1 cellular context compared by ENCODE assay signal in the genomic region with DNA sequence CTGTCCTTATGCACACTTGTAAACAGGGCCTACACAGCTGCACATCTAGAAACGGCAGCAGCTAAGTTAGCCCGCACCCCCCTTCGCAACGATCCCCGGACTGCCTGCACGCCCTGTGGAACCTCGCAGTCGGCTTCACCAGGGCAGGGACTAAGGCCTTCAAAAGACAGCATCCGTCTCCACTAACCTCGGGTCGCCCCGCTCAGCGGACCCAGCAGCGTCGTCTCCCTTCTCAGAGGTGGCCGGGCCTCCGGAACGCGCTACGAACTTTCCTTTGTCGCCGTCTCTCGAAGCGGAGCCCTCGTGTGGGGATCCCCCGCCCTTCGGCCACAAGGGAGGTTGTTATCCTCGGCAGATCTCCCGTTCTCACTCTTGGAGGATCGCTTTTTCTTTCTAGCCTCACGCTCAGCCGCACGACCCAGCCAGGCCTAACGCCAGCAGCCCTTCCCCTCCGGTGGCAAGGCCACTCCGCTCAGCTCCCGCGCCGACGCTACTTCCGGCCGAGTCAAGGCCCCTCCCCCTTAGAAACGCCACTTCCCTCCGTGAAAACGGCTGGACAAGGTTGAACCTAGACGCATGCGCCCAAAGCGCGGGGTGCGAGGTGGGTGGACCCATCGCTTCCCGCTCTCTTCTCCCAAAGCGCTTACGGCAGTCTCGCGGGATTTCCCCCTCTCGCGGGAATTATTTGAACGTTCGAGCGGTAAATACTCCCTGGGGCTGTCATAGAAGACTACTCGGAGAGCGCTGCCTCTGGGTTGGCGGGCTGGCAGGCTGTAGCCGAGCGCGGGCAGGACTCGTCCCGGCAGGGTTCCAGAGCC.
A peak's percentile ranks its signal among the peaks of the same experiment; 100 is the strongest.
TF ChIP-seq lines count a peak whose summit lies in the region.

A gene (minus strand): TSS at position 498 of the 818 bp plus-strand sequence. CDS start 6,616 bp downstream, outside the sequence.
A gene with protein sequence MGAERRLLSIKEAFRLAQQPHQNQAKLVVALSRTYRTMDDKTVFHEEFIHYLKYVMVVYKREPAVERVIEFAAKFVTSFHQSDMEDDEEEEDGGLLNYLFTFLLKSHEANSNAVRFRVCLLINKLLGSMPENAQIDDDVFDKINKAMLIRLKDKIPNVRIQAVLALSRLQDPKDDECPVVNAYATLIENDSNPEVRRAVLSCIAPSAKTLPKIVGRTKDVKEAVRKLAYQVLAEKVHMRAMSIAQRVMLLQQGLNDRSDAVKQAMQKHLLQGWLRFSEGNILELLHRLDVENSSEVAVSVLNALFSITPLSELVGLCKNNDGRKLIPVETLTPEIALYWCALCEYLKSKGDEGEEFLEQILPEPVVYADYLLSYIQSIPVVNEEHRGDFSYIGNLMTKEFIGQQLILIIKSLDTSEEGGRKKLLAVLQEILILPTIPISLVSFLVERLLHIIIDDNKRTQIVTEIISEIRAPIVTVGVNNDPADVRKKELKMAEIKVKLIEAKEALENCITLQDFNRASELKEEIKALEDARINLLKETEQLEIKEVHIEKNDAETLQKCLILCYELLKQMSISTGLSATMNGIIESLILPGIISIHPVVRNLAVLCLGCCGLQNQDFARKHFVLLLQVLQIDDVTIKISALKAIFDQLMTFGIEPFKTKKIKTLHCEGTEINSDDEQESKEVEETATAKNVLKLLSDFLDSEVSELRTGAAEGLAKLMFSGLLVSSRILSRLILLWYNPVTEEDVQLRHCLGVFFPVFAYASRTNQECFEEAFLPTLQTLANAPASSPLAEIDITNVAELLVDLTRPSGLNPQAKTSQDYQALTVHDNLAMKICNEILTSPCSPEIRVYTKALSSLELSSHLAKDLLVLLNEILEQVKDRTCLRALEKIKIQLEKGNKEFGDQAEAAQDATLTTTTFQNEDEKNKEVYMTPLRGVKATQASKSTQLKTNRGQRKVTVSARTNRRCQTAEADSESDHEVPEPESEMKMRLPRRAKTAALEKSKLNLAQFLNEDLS (plus strand): TSS at position 720 of the 818 bp plus-strand sequence. CDS start 99 bp downstream, outside the sequence.

TF ChIP-seq in K562, 482 proteins besides CTCF, POLR2A, EP300 and RAD21 (continued from another document and continues in another):
- TF ChIP-seq, protein P1, sequence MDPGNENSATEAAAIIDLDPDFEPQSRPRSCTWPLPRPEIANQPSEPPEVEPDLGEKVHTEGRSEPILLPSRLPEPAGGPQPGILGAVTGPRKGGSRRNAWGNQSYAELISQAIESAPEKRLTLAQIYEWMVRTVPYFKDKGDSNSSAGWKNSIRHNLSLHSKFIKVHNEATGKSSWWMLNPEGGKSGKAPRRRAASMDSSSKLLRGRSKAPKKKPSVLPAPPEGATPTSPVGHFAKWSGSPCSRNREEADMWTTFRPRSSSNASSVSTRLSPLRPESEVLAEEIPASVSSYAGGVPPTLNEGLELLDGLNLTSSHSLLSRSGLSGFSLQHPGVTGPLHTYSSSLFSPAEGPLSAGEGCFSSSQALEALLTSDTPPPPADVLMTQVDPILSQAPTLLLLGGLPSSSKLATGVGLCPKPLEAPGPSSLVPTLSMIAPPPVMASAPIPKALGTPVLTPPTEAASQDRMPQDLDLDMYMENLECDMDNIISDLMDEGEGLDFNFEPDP (CRISPR knock-in tag; IDR thresholded peaks at IDR 0.05) = no peak
- no peak for TF ChIP-seq MAFK (IDR thresholded peaks at IDR 0.05; ENCODE audit: low read length)
- TF ChIP-seq KDM1A (IDR thresholded peaks at IDR 0.05) = no peak
- no peak for TF ChIP-seq SIX5 (IDR thresholded peaks at IDR 0.05; ENCODE audit: borderline replicate concordance in 1 of 2, insufficient read depth in 1 of 2, low read depth in 1 of 2, low read length in 2 of 2)
- TF ChIP-seq, protein P2, sequence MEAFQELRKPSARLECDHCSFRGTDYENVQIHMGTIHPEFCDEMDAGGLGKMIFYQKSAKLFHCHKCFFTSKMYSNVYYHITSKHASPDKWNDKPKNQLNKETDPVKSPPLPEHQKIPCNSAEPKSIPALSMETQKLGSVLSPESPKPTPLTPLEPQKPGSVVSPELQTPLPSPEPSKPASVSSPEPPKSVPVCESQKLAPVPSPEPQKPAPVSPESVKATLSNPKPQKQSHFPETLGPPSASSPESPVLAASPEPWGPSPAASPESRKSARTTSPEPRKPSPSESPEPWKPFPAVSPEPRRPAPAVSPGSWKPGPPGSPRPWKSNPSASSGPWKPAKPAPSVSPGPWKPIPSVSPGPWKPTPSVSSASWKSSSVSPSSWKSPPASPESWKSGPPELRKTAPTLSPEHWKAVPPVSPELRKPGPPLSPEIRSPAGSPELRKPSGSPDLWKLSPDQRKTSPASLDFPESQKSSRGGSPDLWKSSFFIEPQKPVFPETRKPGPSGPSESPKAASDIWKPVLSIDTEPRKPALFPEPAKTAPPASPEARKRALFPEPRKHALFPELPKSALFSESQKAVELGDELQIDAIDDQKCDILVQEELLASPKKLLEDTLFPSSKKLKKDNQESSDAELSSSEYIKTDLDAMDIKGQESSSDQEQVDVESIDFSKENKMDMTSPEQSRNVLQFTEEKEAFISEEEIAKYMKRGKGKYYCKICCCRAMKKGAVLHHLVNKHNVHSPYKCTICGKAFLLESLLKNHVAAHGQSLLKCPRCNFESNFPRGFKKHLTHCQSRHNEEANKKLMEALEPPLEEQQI (IDR thresholded peaks at IDR 0.05) = no peak; the same call in none of the 2 replicates
- TF ChIP-seq RAD51 (IDR thresholded peaks at IDR 0.05; ENCODE audit: borderline replicate concordance, low read depth) = no peak
- no peak for TF ChIP-seq MCM5 (IDR thresholded peaks at IDR 0.05; ENCODE audit: low read depth)
- TF ChIP-seq FOXK1 (CRISPR knock-in tag; IDR thresholded peaks at IDR 0.05; ENCODE audit: borderline replicate concordance) = no peak
- TF ChIP-seq MAFG (tag; conservative IDR thresholded peaks at IDR 0.05) = no peak
- TF ChIP-seq, protein P3, sequence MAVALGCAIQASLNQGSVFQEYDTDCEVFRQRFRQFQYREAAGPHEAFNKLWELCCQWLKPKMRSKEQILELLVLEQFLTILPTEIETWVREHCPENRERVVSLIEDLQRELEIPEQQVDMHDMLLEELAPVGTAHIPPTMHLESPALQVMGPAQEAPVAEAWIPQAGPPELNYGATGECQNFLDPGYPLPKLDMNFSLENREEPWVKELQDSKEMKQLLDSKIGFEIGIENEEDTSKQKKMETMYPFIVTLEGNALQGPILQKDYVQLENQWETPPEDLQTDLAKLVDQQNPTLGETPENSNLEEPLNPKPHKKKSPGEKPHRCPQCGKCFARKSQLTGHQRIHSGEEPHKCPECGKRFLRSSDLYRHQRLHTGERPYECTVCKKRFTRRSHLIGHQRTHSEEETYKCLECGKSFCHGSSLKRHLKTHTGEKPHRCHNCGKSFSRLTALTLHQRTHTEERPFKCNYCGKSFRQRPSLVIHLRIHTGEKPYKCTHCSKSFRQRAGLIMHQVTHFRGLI (CRISPR knock-in tag; IDR thresholded peaks at IDR 0.05) = no peak
- peak; percentile 47 for TF ChIP-seq NFIC (IDR thresholded peaks at IDR 0.05)
- TF ChIP-seq HDAC6 (IDR thresholded peaks at IDR 0.05; ENCODE audit: low read depth, low read length) = no peak
- TF ChIP-seq, protein P4, sequence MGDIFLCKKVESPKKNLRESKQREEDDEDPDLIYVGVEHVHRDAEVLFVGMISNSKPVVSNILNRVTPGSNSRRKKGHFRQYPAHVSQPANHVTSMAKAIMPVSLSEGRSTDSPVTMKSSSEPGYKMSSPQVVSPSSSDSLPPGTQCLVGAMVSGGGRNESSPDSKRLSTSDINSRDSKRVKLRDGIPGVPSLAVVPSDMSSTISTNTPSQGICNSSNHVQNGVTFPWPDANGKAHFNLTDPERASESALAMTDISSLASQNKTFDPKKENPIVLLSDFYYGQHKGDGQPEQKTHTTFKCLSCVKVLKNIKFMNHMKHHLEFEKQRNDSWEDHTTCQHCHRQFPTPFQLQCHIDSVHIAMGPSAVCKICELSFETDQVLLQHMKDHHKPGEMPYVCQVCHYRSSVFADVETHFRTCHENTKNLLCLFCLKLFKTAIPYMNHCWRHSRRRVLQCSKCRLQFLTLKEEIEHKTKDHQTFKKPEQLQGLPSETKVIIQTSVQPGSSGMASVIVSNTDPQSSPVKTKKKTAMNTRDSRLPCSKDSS (IDR thresholded peaks at IDR 0.05; ENCODE audit: low read depth, partially characterized antibody) = no peak
- TF ChIP-seq, protein P5, sequence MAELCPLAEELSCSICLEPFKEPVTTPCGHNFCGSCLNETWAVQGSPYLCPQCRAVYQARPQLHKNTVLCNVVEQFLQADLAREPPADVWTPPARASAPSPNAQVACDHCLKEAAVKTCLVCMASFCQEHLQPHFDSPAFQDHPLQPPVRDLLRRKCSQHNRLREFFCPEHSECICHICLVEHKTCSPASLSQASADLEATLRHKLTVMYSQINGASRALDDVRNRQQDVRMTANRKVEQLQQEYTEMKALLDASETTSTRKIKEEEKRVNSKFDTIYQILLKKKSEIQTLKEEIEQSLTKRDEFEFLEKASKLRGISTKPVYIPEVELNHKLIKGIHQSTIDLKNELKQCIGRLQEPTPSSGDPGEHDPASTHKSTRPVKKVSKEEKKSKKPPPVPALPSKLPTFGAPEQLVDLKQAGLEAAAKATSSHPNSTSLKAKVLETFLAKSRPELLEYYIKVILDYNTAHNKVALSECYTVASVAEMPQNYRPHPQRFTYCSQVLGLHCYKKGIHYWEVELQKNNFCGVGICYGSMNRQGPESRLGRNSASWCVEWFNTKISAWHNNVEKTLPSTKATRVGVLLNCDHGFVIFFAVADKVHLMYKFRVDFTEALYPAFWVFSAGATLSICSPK (IDR thresholded peaks at IDR 0.05; ENCODE audit: borderline replicate concordance) = no peak
- no peak for TF ChIP-seq CBFA2T3 (IDR thresholded peaks at IDR 0.05)
- peak; percentile 63; the same call in 1 of the 2 replicates for TF ChIP-seq MYC (IDR thresholded peaks at IDR 0.05; ENCODE audit: low read depth, low read length)
- TF ChIP-seq MYC (CRISPR knock-in tag; IDR thresholded peaks at IDR 0.05; ENCODE audit: borderline replicate concordance, low read depth) = no peak
- TF ChIP-seq NUFIP1 (IDR thresholded peaks at IDR 0.05; ENCODE audit: partially characterized antibody) = no peak
- peak; percentile 47; the same call in 1 of the 2 replicates for TF ChIP-seq GTF2E2 (tag; IDR thresholded peaks at IDR 0.05)
- TF ChIP-seq ZNF76 (CRISPR knock-in tag; IDR thresholded peaks at IDR 0.05; ENCODE audit: borderline replicate concordance) = no peak
- no peak for TF ChIP-seq SMAD2 (IDR thresholded peaks at IDR 0.05; ENCODE audit: low read depth, low read length)
- TF ChIP-seq POLR2AphosphoS2 (IDR thresholded peaks at IDR 0.05; ENCODE audit: low read length) = no peak
- TF ChIP-seq HMG20B (CRISPR knock-in tag; IDR thresholded peaks at IDR 0.05) = no peak
- TF ChIP-seq CBX8 (IDR thresholded peaks at IDR 0.05; ENCODE audit: borderline replicate concordance, extremely low read depth, low read depth, low read length, poor library complexity, severe bottlenecking) = no peak
- no peak for TF ChIP-seq ZNF41 (CRISPR knock-in tag; conservative IDR thresholded peaks at IDR 0.05)
- TF ChIP-seq, protein P6, sequence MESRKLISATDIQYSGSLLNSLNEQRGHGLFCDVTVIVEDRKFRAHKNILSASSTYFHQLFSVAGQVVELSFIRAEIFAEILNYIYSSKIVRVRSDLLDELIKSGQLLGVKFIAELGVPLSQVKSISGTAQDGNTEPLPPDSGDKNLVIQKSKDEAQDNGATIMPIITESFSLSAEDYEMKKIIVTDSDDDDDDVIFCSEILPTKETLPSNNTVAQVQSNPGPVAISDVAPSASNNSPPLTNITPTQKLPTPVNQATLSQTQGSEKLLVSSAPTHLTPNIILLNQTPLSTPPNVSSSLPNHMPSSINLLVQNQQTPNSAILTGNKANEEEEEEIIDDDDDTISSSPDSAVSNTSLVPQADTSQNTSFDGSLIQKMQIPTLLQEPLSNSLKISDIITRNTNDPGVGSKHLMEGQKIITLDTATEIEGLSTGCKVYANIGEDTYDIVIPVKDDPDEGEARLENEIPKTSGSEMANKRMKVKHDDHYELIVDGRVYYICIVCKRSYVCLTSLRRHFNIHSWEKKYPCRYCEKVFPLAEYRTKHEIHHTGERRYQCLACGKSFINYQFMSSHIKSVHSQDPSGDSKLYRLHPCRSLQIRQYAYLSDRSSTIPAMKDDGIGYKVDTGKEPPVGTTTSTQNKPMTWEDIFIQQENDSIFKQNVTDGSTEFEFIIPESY (CRISPR knock-in tag; IDR thresholded peaks at IDR 0.05) = peak; percentile 89
- TF ChIP-seq SMARCB1 (IDR thresholded peaks at IDR 0.05; ENCODE audit: insufficient read length, low read depth) = no peak
- TF ChIP-seq ATF1 (CRISPR knock-in tag; IDR thresholded peaks at IDR 0.05) = no peak
- peak; percentile 89 for TF ChIP-seq ATF1 (tag; IDR thresholded peaks at IDR 0.05)
- no peak for TF ChIP-seq HNRNPL (IDR thresholded peaks at IDR 0.05; ENCODE audit: low read depth, low read length)
- TF ChIP-seq FIP1L1 (IDR thresholded peaks at IDR 0.05; ENCODE audit: low read depth, low read length, poor library complexity, severe bottlenecking) = peak; percentile 12
- TF ChIP-seq, protein P7, sequence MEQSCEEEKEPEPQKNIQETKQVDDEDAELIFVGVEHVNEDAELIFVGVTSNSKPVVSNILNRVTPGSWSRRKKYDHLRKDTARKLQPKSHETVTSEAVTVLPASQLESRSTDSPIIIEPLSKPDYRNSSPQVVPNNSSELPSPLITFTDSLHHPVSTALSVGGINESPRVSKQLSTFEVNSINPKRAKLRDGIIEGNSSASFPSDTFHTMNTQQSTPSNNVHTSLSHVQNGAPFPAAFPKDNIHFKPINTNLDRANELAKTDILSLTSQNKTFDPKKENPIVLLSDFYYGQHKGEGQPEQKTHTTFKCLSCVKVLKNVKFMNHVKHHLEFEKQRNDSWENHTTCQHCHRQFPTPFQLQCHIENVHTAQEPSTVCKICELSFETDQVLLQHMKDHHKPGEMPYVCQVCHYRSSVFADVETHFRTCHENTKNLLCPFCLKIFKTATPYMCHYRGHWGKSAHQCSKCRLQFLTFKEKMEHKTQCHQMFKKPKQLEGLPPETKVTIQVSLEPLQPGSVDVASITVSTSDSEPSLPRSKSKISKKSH (CRISPR knock-in tag; IDR thresholded peaks at IDR 0.05) = no peak
- TF ChIP-seq ZNF124 (CRISPR knock-in tag; IDR thresholded peaks at IDR 0.05) = no peak
- TF ChIP-seq, protein P8, sequence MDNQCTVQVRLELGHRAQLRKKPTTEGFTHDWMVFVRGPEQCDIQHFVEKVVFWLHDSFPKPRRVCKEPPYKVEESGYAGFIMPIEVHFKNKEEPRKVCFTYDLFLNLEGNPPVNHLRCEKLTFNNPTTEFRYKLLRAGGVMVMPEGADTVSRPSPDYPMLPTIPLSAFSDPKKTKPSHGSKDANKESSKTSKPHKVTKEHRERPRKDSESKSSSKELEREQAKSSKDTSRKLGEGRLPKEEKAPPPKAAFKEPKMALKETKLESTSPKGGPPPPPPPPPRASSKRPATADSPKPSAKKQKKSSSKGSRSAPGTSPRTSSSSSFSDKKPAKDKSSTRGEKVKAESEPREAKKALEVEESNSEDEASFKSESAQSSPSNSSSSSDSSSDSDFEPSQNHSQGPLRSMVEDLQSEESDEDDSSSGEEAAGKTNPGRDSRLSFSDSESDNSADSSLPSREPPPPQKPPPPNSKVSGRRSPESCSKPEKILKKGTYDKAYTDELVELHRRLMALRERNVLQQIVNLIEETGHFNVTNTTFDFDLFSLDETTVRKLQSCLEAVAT (IDR thresholded peaks at IDR 0.05) = peak; percentile 44 to 74; a peak in 1 of 4 replicates
- no peak for TF ChIP-seq SRSF3 (IDR thresholded peaks at IDR 0.05; ENCODE audit: insufficient read depth, low read length)
- no peak for TF ChIP-seq ZNF134 (CRISPR knock-in tag; conservative IDR thresholded peaks at IDR 0.05)
- TF ChIP-seq CBX2 (IDR thresholded peaks at IDR 0.05; ENCODE audit: insufficient read depth, low read length, poor library complexity, severe bottlenecking) = no peak
- TF ChIP-seq, protein P9, sequence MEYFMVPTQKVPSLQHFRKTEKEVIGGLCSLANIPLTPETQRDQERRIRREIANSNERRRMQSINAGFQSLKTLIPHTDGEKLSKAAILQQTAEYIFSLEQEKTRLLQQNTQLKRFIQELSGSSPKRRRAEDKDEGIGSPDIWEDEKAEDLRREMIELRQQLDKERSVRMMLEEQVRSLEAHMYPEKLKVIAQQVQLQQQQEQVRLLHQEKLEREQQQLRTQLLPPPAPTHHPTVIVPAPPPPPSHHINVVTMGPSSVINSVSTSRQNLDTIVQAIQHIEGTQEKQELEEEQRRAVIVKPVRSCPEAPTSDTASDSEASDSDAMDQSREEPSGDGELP (CRISPR knock-in tag; IDR thresholded peaks at IDR 0.05; ENCODE audit: borderline replicate concordance) = peak; percentile 84
